15 cellular contexts compared by ENCODE assay signal in the genomic region with DNA sequence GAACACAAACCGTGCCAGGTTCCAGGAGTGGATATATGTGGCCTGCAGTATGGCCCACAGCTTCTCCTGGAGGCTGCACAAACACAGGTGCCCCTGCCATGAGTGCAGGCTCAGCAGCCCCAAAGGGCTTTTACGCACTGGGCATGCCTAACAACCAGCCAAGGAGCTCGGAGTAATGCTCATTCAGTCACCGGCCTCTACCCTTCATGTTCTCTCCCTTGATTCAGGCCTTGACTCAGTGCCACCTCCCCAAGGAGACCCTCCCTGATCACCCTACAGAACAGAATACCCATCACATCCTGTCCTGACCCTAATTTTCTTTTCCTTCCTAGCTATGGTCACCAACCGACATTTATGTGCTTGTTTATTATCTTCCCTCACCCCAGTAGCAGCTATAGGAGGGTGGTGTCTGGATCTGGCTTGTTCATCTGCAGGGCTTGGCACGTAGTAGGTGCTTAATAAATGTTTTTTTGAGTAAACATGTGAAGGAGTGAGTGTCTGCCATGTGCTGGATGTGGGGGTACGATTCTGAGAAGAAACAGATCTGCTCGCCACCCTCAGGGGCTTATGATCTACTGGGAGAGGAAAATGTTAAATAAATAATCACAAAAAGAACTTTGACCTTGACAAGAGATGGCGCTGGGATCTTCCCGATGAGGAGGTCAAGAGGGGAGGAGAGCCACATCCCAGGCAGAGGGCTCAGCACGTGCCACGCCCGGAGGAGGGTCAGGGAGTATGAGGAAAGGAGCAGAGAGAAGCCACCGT.
"Had no signal": no experiment of that assay in that cellular context is flagged by ENCODE, and none has a peak within 500 bp of the region (broad histone marks: within the 10 kb centered on the region; RNA-seq: fewer than 3 reads in every experiment).

No MANE protein-coding gene starts in this region.

- H3K27me3 Mint-ChIP-seq: activated CD8-positive, alpha-beta T cell treated with anti-CD3 and anti-CD28 coated beads for 36 hours; natural killer cell treated with Interleukin-12 subunit alpha and Interleukin-12 subunit beta and Interleukin-15 and Interleukin-18, amount 100 ng/mL, for 72 hours; progenitor cell of endocrine pancreas; stimulated activated naive B cell treated with anti-CD40 and anti-IgM and Interleukin-4, amounts not matched to agents 10 μg/mL and 1 μg/mL and 100 μg/mL, for 72 hours had no signal

- H3K9me3 ChIP-seq: adrenal gland, heart left ventricle, transverse colon had no signal

- H3K27me3 ChIP-seq: adrenal gland, heart left ventricle, transverse colon had no signal

- H3K4me3 ChIP-seq: adrenal gland, coronary artery, heart left ventricle, transverse colon had no signal

- ATAC-seq: heart left ventricle; natural killer cell treated with Interleukin-12 subunit alpha and Interleukin-12 subunit beta and Interleukin-15 and Interleukin-18, amount 100 ng/mL, for 72 hours; right cardiac atrium; stimulated activated naive B cell treated with anti-CD40 and anti-IgM and Interleukin-4, amounts not matched to agents 10 μg/mL and 1 μg/mL and 100 μg/mL, for 72 hours had no signal

- H3K4me3 Mint-ChIP-seq: activated CD8-positive, alpha-beta T cell treated with anti-CD3 and anti-CD28 coated beads for 36 hours; natural killer cell treated with Interleukin-12 subunit alpha and Interleukin-12 subunit beta and Interleukin-15 and Interleukin-18, amount 100 ng/mL, for 72 hours; stimulated activated naive B cell treated with anti-CD40 and anti-IgM and Interleukin-4, amounts not matched to agents 10 μg/mL and 1 μg/mL and 100 μg/mL, for 72 hours had no signal

- DNase-seq: activated CD8-positive, alpha-beta T cell treated with anti-CD3 and anti-CD28 coated beads for 36 hours; activated effector memory CD4-positive, alpha-beta T cell treated with anti-CD3 and anti-CD28 coated beads, Interleukin-2, amount 50 U/mL, for 16 hours; caudate nucleus; effector CD4-positive, alpha-beta T cell; foreskin melanocyte; heart left ventricle; mammary epithelial cell; nucleus accumbens; right cardiac atrium; stimulated activated naive B cell treated with anti-CD40 and anti-IgM and Interleukin-4, amounts not matched to agents 10 μg/mL and 1 μg/mL and 100 μg/mL, for 72 hours; transverse colon had no signal

- H3K9me3 Mint-ChIP-seq: activated CD8-positive, alpha-beta T cell treated with anti-CD3 and anti-CD28 coated beads for 36 hours; natural killer cell treated with Interleukin-12 subunit alpha and Interleukin-12 subunit beta and Interleukin-15 and Interleukin-18, amount 100 ng/mL, for 72 hours; stimulated activated naive B cell treated with anti-CD40 and anti-IgM and Interleukin-4, amounts not matched to agents 10 μg/mL and 1 μg/mL and 100 μg/mL, for 72 hours had no signal

- H3K27ac Mint-ChIP-seq: activated CD8-positive, alpha-beta T cell treated with anti-CD3 and anti-CD28 coated beads for 36 hours; natural killer cell treated with Interleukin-12 subunit alpha and Interleukin-12 subunit beta and Interleukin-15 and Interleukin-18, amount 100 ng/mL, for 72 hours; progenitor cell of endocrine pancreas; stimulated activated naive B cell treated with anti-CD40 and anti-IgM and Interleukin-4, amounts not matched to agents 10 μg/mL and 1 μg/mL and 100 μg/mL, for 72 hours had no signal

- H3K4me1 ChIP-seq: heart left ventricle, transverse colon had no signal

- H3K27ac ChIP-seq: coronary artery, heart left ventricle, transverse colon had no signal
